Comparison of ENCODE assay signal across 8 cellular contexts in the genomic region with DNA sequence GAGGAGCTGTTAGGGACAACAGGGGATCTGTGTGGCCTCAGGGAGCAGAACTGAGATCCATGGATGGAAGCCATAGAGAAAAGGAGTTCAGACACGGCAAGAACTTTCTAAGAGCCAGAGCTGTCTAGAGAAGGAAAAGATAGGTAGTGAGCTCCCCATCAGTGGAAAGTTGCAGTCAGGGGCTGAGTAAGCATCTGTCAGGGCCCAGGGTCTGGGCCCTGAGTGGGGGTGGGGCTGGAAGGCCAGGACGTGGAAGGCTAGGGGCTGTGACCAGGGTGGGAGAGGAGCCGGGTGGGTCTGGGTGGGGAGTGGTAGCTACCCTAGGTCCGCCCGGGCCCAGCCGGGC. TPM values are rescaled to one million over a fixed set of nuclear protein-coding genes. Genes with fewer than 3 reads are reported as not detected.
DNase-seq lines count a peak whose midpoint lies in the region; TF ChIP-seq lines count a peak whose summit lies in the region.

No MANE protein-coding gene starts in this region.

- H3K27ac ChIP-seq in OCI-LY3 (ENCODE audit: low read length) (peak overlapping the region; percentile 45), subcutaneous abdominal adipose tissue (ENCODE audit: low read depth, low read length) (peak overlapping the region; percentile 60)

- peaks cover 39% of the 10 kb centered on the region for H3K36me3 Mint-ChIP-seq in activated CD4-positive, alpha-beta T cell treated with anti-CD3 and anti-CD28 coated beads, Interleukin-2, amount 10 ng/mL, durations not matched to agents 24 days and 14 days (ENCODE audit: low read depth)
- no peaks in the 10 kb centered on the region for H3K36me3 Mint-ChIP-seq in glutamatergic neuron (ENCODE audit: unreplicated experiment)

- H2AFZ ChIP-seq in OCI-LY3 (ENCODE audit: low read depth, low read length), result peak overlapping the region; percentile 74; the same call in 1 of the 2 replicates

- peaks cover 42% of the 10 kb centered on the region for H3K79me2 ChIP-seq in OCI-LY3 (ENCODE audit: low read length)

- H3K9me3 ChIP-seq in OCI-LY3 (ENCODE audit: insufficient read depth, low read length) (no peaks in the 10 kb centered on the region), subcutaneous abdominal adipose tissue (ENCODE audit: control insufficient read depth in 5 of 5, low read length in 5 of 5) (peaks cover 0 to 7% (median 0%) of the 10 kb centered on the region in 5 donors)

- H3K27me3 ChIP-seq in OCI-LY3 (ENCODE audit: low read depth, low read length), result no peaks in the 10 kb centered on the region
- peaks cover 0 to 2% (median 0%) of the 10 kb centered on the region in 5 donors for H3K27me3 ChIP-seq in subcutaneous abdominal adipose tissue (ENCODE audit: control insufficient read depth in 5 of 5, insufficient read depth in 4 of 5, low read length in 5 of 5)

- H3K9ac ChIP-seq in OCI-LY3 (ENCODE audit: low read length), result peak overlapping the region; percentile 63
- peak overlapping the region in 1 of 5 donors; percentile 94 for H3K9ac ChIP-seq in subcutaneous abdominal adipose tissue (ENCODE audit: low read length in 5 of 5)

- H3K4me2 ChIP-seq in OCI-LY3 (ENCODE audit: low read length), result peak overlapping the region; percentile 86

- intact Hi-C loops in activated CD4-positive, alpha-beta T cell treated with anti-CD3 and anti-CD28 coated beads, Interleukin-2, amount 10 ng/mL, durations not matched to agents 24 days and 14 days (cut with micrococcal nuclease), result loop anchor here (1.0 to 2.0 kb wide), 3 partner anchors 56 to 380 kb away; no protein-coding TSS in a partner anchor

- DNase-seq in activated CD4-positive, alpha-beta T cell treated with anti-CD3 and anti-CD28 coated beads, Interleukin-2, amount 10 ng/mL, durations not matched to agents 24 days and 14 days, result no peak
- DNase-seq in activated CD4-positive, alpha-beta T cell treated with anti-CD3 and anti-CD28 coated beads, Interleukin-2, amount 50 U/mL, for 48 hours, result no peak
- no peak for DNase-seq in glutamatergic neuron
- DNase-seq in NCI-H146 treated with DMSO at 0.1 percent for 48 hours (lab: John Stamatoyannopoulos, UW; ENCODE audit: unreplicated experiment), result no peak
- no peak for DNase-seq in UCSD-AML1 (lab: John Stamatoyannopoulos, UW; ENCODE audit: unreplicated experiment)
- DNase-seq in T1000 (lab: John Stamatoyannopoulos, UW), result no peak

- H3K9me3 Mint-ChIP-seq in activated CD4-positive, alpha-beta T cell treated with anti-CD3 and anti-CD28 coated beads, Interleukin-2, amount 10 ng/mL, durations not matched to agents 24 days and 14 days, result peaks cover 1% of the 10 kb centered on the region
- H3K9me3 Mint-ChIP-seq in glutamatergic neuron (ENCODE audit: unreplicated experiment), result peaks cover 3% of the 10 kb centered on the region

- H3K36me3 ChIP-seq in OCI-LY3 (replicated peaks; ENCODE audit: low read depth, low read length), result peaks cover 6% of the 10 kb centered on the region
- no peaks in the 10 kb centered on the region for H3K36me3 ChIP-seq in subcutaneous abdominal adipose tissue (ENCODE audit: control insufficient read depth in 5 of 5, insufficient read depth in 5 of 5, low read length in 5 of 5)

- H3K4me3 ChIP-seq in OCI-LY3 (ENCODE audit: low read length), result peak overlapping the region; percentile 100
- H3K4me3 ChIP-seq in subcutaneous abdominal adipose tissue (ENCODE audit: low read depth in 1 of 5, low read length in 5 of 5), result peak overlapping the region in 1 of 5 donors; percentile 11

- no peaks in the 10 kb centered on the region for H3K27me3 Mint-ChIP-seq in activated CD4-positive, alpha-beta T cell treated with anti-CD3 and anti-CD28 coated beads, Interleukin-2, amount 10 ng/mL, durations not matched to agents 24 days and 14 days
- peaks cover 4% of the 10 kb centered on the region for H3K27me3 Mint-ChIP-seq in glutamatergic neuron (ENCODE audit: unreplicated experiment)

- peak overlapping the region; percentile 94 for H3K27ac Mint-ChIP-seq in activated CD4-positive, alpha-beta T cell treated with anti-CD3 and anti-CD28 coated beads, Interleukin-2, amount 10 ng/mL, durations not matched to agents 24 days and 14 days
- H3K27ac Mint-ChIP-seq in glutamatergic neuron (ENCODE audit: unreplicated experiment), result no peak overlapping the region

- TF ChIP-seq CTCF in OCI-LY3 (IDR thresholded peaks at IDR 0.05; ENCODE audit: low read depth, low read length) (no peak), glutamatergic neuron (IDR thresholded peaks at IDR 0.05; ENCODE audit: partially characterized antibody, unreplicated experiment) (no peak)

- H3K4me3 Mint-ChIP-seq in activated CD4-positive, alpha-beta T cell treated with anti-CD3 and anti-CD28 coated beads, Interleukin-2, amount 10 ng/mL, durations not matched to agents 24 days and 14 days, result peak overlapping the region; percentile 80
- H3K4me3 Mint-ChIP-seq in glutamatergic neuron (ENCODE audit: unreplicated experiment), result peak overlapping the region; percentile 85

- H3K4me1 Mint-ChIP-seq in activated CD4-positive, alpha-beta T cell treated with anti-CD3 and anti-CD28 coated beads, Interleukin-2, amount 10 ng/mL, durations not matched to agents 24 days and 14 days, result peaks cover 27% of the 10 kb centered on the region
- peaks cover 5% of the 10 kb centered on the region for H3K4me1 Mint-ChIP-seq in glutamatergic neuron (ENCODE audit: low read depth, unreplicated experiment)

- peaks cover 12% of the 10 kb centered on the region for H4K20me1 ChIP-seq in OCI-LY3 (ENCODE audit: insufficient read depth, low read length)

- H3K4me1 ChIP-seq in OCI-LY3 (ENCODE audit: low read length) (peaks cover 15% of the 10 kb centered on the region), subcutaneous abdominal adipose tissue (ENCODE audit: control insufficient read depth in 5 of 5, insufficient read depth in 5 of 5, low read length in 5 of 5) (peaks cover 0 to 31% (median 14%) of the 10 kb centered on the region in 5 donors)

RNA-seq across cellular contexts. Expression of gene MSN, which starts 0.3 kb away (rescaled TPM):
- total RNA-seq in activated CD4-positive, alpha-beta T cell treated with anti-CD3 and anti-CD28 coated beads, Interleukin-2, amount 10 ng/mL, durations not matched to agents 24 days and 14 days, result 480 and 482 TPM in 2 replicates
- total RNA-seq in glutamatergic neuron (ENCODE audit: unreplicated experiment), result 72.3 TPM
